Comparison of ENCODE assay signal across 8 cellular contexts in genomic region chr15:43777293-43777819, GRCh38. TPM values are rescaled to one million over a fixed set of nuclear protein-coding genes. Genes with fewer than 3 reads are reported as not detected.
DNase-seq lines count a peak whose midpoint lies in the region; ATAC-seq, FAIRE-seq and TF ChIP-seq lines count a peak whose summit lies in the region.

No MANE protein-coding gene starts in this region.

- peak; percentile 58 for ATAC-seq in HG02642 (IDR thresholded peaks at IDR 0.05; ENCODE audit: poor library complexity, unreplicated experiment)

- FAIRE-seq in astrocyte (lab: Jason Lieb, UNC): no peak

- peak overlapping the region; percentile 93 for H3K4me2 ChIP-seq in astrocyte (ENCODE audit: low read length)

- no CpG with 5 or more reads among the region's 28 CpGs for WGBS in iPS DF 6.9 (ENCODE audit: insufficient coverage, insufficient read length)

- H3K4me3 ChIP-seq in astrocyte (ENCODE audit: insufficient read depth, low read depth, low read length) (peak overlapping the region; percentile 81), iPS DF 6.9 (ENCODE audit: low read length) (peak overlapping the region; percentile 62), skeletal muscle tissue (ENCODE audit: low read length in 3 of 3) (peak overlapping the region; percentile 85 to 88 (median 86))

- peaks cover under 1% of the 10 kb centered on the region for H3K27me3 Mint-ChIP-seq in astrocyte (ENCODE audit: low read depth, unreplicated experiment)

- no peaks in the 10 kb centered on the region for H3K9me3 ChIP-seq in astrocyte (ENCODE audit: insufficient read depth, low read depth, low read length)
- no peaks in the 10 kb centered on the region for H3K9me3 ChIP-seq in iPS DF 6.9 (ENCODE audit: control insufficient read depth, insufficient read depth, low read length)
- H3K9me3 ChIP-seq in skeletal muscle tissue (ENCODE audit: control insufficient read depth in 3 of 3, low read length in 3 of 3): no peaks in the 10 kb centered on the region

- peaks cover 3% of the 10 kb centered on the region for H3K9me3 Mint-ChIP-seq in astrocyte (ENCODE audit: unreplicated experiment)

- peaks cover 8% of the 10 kb centered on the region for H3K4me1 ChIP-seq in astrocyte (ENCODE audit: insufficient read depth, low read length)
- H3K4me1 ChIP-seq in iPS DF 6.9 (ENCODE audit: control insufficient read depth, insufficient read depth, low read length): peaks cover 4% of the 10 kb centered on the region
- peaks cover 4 to 19% (median 10%) of the 10 kb centered on the region in 3 donors for H3K4me1 ChIP-seq in skeletal muscle tissue (ENCODE audit: control insufficient read depth in 3 of 3, insufficient read depth in 3 of 3, low read length in 3 of 3)

- H2AFZ ChIP-seq in astrocyte (ENCODE audit: low read depth, low read length): peak overlapping the region; percentile 89

- TF ChIP-seq CTCF in GM12872 (IDR thresholded peaks at IDR 0.05; ENCODE audit: insufficient read depth, low read depth, low read length): peak; percentile 87
- peak; percentile 45 for TF ChIP-seq CTCF in astrocyte (IDR thresholded peaks at IDR 0.05; ENCODE audit: insufficient read depth, low read depth, low read length)

- H3K36me3 Mint-ChIP-seq in astrocyte (ENCODE audit: low read depth, unreplicated experiment): peaks cover 5% of the 10 kb centered on the region

- H3K79me2 ChIP-seq in astrocyte (ENCODE audit: insufficient read depth, low read length): no peaks in the 10 kb centered on the region

- peak overlapping the region; percentile 75 for H3K9ac ChIP-seq in astrocyte (ENCODE audit: low read length)
- peak overlapping the region; percentile 81 to 89 (median 86) for H3K9ac ChIP-seq in skeletal muscle tissue (ENCODE audit: low read depth in 1 of 3, low read length in 3 of 3)

- no peak overlapping the region for H3K27ac Mint-ChIP-seq in astrocyte (ENCODE audit: unreplicated experiment)

- H3K4me1 Mint-ChIP-seq in astrocyte (ENCODE audit: low read depth, unreplicated experiment): no peaks in the 10 kb centered on the region

- H3K27me3 ChIP-seq in astrocyte (ENCODE audit: insufficient read depth, low read length) (no peaks in the 10 kb centered on the region), iPS DF 6.9 (ENCODE audit: control insufficient read depth, insufficient read depth, low read length) (no peaks in the 10 kb centered on the region), skeletal muscle tissue (ENCODE audit: control insufficient read depth in 3 of 3, insufficient read depth in 3 of 3, low read length in 3 of 3) (no peaks in the 10 kb centered on the region)

- H3K4me3 Mint-ChIP-seq in astrocyte (ENCODE audit: unreplicated experiment): peak overlapping the region; percentile 82

- H3K36me3 ChIP-seq in astrocyte (ENCODE audit: insufficient read depth, low read length) (peaks cover 13% of the 10 kb centered on the region), iPS DF 6.9 (ENCODE audit: control insufficient read depth, insufficient read depth, low read length) (0 out of 2 replicates have a peak, but pooled peaks cover 5% of the 10 kb centered on the region), skeletal muscle tissue (ENCODE audit: control insufficient read depth in 3 of 3, insufficient read depth in 3 of 3, low read length in 3 of 3) (peaks cover 8 to 15% (median 10%) of the 10 kb centered on the region in 3 donors)

- DNase-seq in NCI-H1436 treated with DMSO at 0.1 percent for 48 hours (lab: John Stamatoyannopoulos, UW) (peak; percentile 30), T-helper 22 cell (ENCODE audit: low read depth) (peak; percentile 72), astrocyte (ENCODE audit: low read depth) (peak; percentile 65), iPS DF 6.9 (ENCODE audit: low read depth, low spot score) (no peak), GM19240 (ENCODE audit: insufficient read length, low spot score) (no peak)

- H4K20me1 ChIP-seq in astrocyte (ENCODE audit: insufficient read depth, low read length): peaks cover 15% of the 10 kb centered on the region

- H3K27ac ChIP-seq in astrocyte (ENCODE audit: low read depth, low read length) (peak overlapping the region; percentile 25), iPS DF 6.9 (ENCODE audit: low read length) (no peak overlapping the region), skeletal muscle tissue (ENCODE audit: low read depth, low read length) (peak overlapping the region; percentile 78)

RNA-seq across cellular contexts. Expression of gene ELL3, which starts 0.6 kb away (rescaled TPM):
- total RNA-seq in astrocyte: 3.2 and 3.8 TPM in 2 replicates
- 4.2 TPM for total RNA-seq in skeletal muscle tissue

RNA-seq across cellular contexts. Expression of gene SERF2, which starts 14.8 kb away (rescaled TPM):
- 933 and 945 TPM in 2 replicates for total RNA-seq in astrocyte
- total RNA-seq in skeletal muscle tissue: 175 TPM

RNA-seq across cellular contexts. Expression of gene SERINC4, which starts 22.7 kb away (rescaled TPM):
- total RNA-seq in astrocyte (0.30 TPM in 1 of 2 replicates, not detected in the other), skeletal muscle tissue (under 0.01 TPM)

RNA-seq across cellular contexts. Expression of gene HYPK, which starts 23.0 kb away (rescaled TPM):
- total RNA-seq in astrocyte (13.7 and 15.7 TPM in 2 replicates), skeletal muscle tissue (14.1 TPM)

RNA-seq across cellular contexts. Expression of gene PDIA3, which starts 31.1 kb away (rescaled TPM):
- total RNA-seq in astrocyte (777 and 911 TPM in 2 replicates), skeletal muscle tissue (47.5 TPM)

Comparison
In these comparisons a context has a peak if more than half of its experiments do, and no peak if none do; other contexts are left out.
1. DNase-seq: peak in NCI-H1436 treated with DMSO at 0.1 percent for 48 hours (single experiment), T-helper 22 cell (single experiment) and astrocyte (single experiment); none in iPS DF 6.9 (single experiment) and GM19240 (single experiment).
2. Peak in every context shown above with its lines, with median percentiles within 50 percentile points of each other: H3K4me3 ChIP-seq.